In the genomic region with DNA sequence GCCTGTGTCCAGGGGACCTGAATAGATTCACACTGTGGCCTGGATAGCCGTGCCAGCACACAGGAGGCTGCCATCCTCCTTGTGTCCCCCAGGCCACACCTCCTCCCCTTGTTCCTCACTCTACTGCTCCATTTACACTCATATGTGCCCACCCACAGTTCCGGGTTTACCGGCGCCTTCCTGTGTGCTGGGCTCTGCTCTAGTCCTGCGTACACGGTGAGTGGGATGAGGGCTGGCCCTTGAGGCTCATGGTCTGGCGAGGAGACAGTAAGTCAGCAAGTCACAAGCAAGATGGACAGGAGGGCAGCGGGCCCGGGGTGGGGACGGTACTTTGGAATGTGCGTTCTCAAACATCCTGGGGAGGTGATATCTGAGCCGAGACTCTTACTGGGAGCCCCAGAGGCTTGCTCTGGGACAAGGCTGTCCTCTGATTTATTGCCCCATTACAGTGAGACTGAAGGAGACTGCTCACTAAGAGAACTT, we compare ENCODE assay signal across 15 cellular contexts. TPM values are rescaled to one million over a fixed set of nuclear protein-coding genes. Genes with fewer than 3 reads are reported as not detected.
"Had no signal": no experiment of that assay in that cellular context is flagged by ENCODE, and none has a peak within 500 bp of the region (broad histone marks: within the 10 kb centered on the region; RNA-seq: fewer than 3 reads in every experiment).

No MANE protein-coding gene starts in this region.

- H3K36me3 ChIP-seq: stomach had no signal

- H3K4me3 ChIP-seq: lung, psoas muscle, stomach, testis had no signal

- H3K27me3 ChIP-seq: stomach, testis had no signal

- H3K4me1 ChIP-seq: psoas muscle, stomach had no signal

- H3K9me3 ChIP-seq: psoas muscle, stomach, testis had no signal

- H3K4me3 Mint-ChIP-seq: activated B cell treated with CpG ODN at 0.5 μM for 24 hours; activated CD4-positive, alpha-beta T cell treated with anti-CD3 and anti-CD28 coated beads, Interleukin-2, amount 10 ng/mL, durations not matched to agents 24 days and 14 days; dendritic cell treated with granulocyte-macrophage colony-stimulating factor and Interleukin-4, amounts not matched to agents 40 ng/mL and 50 ng/mL, for 4 days; immature natural killer cell; natural killer cell had no signal

- H3K27me3 Mint-ChIP-seq: activated B cell treated with CpG ODN at 0.5 μM for 24 hours; dendritic cell treated with granulocyte-macrophage colony-stimulating factor and Interleukin-4, amounts not matched to agents 40 ng/mL and 50 ng/mL, for 4 days had no signal

- H3K27ac ChIP-seq: psoas muscle, stomach, testis had no signal

- H3K4me1 Mint-ChIP-seq: activated B cell treated with CpG ODN at 0.5 μM for 24 hours; activated CD4-positive, alpha-beta T cell treated with anti-CD3 and anti-CD28 coated beads, Interleukin-2, amount 10 ng/mL, durations not matched to agents 24 days and 14 days had no signal

- DNase-seq: activated B cell treated with CpG ODN at 0.5 μM for 24 hours; activated CD4-positive, alpha-beta T cell treated with anti-CD3 and anti-CD28 coated beads, Interleukin-2, amount 10 ng/mL, durations not matched to agents 24 days and 14 days; activated naive CD4-positive, alpha-beta T cell treated with Interleukin-2 at 50 U/mL for 16 hours; effector memory CD4-positive, alpha-beta T cell; immature natural killer cell; left cardiac atrium; natural killer cell; psoas muscle; stimulated activated CD4-positive, alpha-beta T cell treated with anti-CD3 and anti-CD28 coated beads, Interleukin-1b, Interleukin-23, amount 100 ng/mL, for 48 hours; stomach; T-helper 2 cell; testis had no signal

- H3K36me3 Mint-ChIP-seq: immature natural killer cell, natural killer cell had no signal

- H3K27ac Mint-ChIP-seq: activated B cell treated with CpG ODN at 0.5 μM for 24 hours; activated CD4-positive, alpha-beta T cell treated with anti-CD3 and anti-CD28 coated beads, Interleukin-2, amount 10 ng/mL, durations not matched to agents 24 days and 14 days; dendritic cell treated with granulocyte-macrophage colony-stimulating factor and Interleukin-4, amounts not matched to agents 40 ng/mL and 50 ng/mL, for 4 days; immature natural killer cell; natural killer cell had no signal

- H3K9me3 Mint-ChIP-seq: activated B cell treated with CpG ODN at 0.5 μM for 24 hours; activated CD4-positive, alpha-beta T cell treated with anti-CD3 and anti-CD28 coated beads, Interleukin-2, amount 10 ng/mL, durations not matched to agents 24 days and 14 days; dendritic cell treated with granulocyte-macrophage colony-stimulating factor and Interleukin-4, amounts not matched to agents 40 ng/mL and 50 ng/mL, for 4 days; immature natural killer cell had no signal

- ATAC-seq: left cardiac atrium, natural killer cell, psoas muscle, sciatic nerve had no signal

RNA-seq across cellular contexts. Expression of a gene that starts 32.4 kb away (rescaled TPM):
- total RNA-seq: activated B cell treated with CpG ODN at 0.5 μM for 24 hours; activated CD4-positive, alpha-beta T cell treated with anti-CD3 and anti-CD28 coated beads, Interleukin-2, amount 10 ng/mL, durations not matched to agents 24 days and 14 days; left cardiac atrium; natural killer cell; psoas muscle; stomach had no signal
- polyA plus RNA-seq: immature natural killer cell had no signal
